Comparison of ENCODE assay signal across 8 cellular contexts in the genomic region with DNA sequence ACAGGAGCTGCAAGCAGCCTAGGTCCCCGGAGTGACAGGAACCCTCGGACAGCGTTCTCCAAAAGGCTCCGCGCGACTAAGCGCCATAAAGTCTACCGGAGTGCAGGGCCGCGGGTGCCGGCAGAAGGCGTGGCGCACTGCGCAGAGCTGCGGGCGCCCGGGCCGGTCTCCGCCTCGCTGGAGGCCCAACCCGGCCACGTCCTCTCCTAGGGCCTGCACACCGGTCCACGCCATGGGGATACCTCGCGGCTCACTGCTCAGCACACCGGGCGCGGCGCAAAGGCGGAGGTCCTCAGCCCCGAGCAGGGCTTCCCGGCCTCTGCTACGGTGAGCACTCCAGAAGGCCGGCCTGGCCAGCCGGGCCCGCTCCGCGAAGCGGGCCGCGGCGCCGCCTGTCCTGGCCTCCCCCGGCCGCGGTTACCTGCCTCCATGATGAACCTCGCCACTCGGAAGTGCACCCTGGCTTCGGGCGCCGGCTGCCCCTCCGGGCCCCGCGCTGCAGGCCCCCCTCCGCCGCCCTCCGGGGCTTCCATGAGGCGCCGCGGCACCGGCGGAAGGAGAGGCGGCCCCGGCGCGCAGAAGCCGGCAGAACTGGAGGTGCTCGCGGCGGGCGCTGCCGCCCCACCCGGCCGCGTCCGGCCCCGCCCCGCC. TPM values are rescaled to one million over a fixed set of nuclear protein-coding genes. Genes with fewer than 3 reads are reported as not detected.
A peak's percentile ranks its signal among the peaks of the same experiment; 100 is the strongest.
DNase-seq lines count a peak whose midpoint lies in the region; TF ChIP-seq lines count a peak whose summit lies in the region.

A gene (minus strand): TSS at position 599 of the 651 bp plus-strand sequence. CDS start 66 bp downstream, at position 533.

- no peaks in the 10 kb centered on the region for H3K9me3 ChIP-seq in neural cell (ENCODE audit: low read length)

- no peak for TF ChIP-seq EP300 in neural cell (conservative IDR thresholded peaks at IDR 0.05; ENCODE audit: poor library complexity, severe bottlenecking)

- peak within 1 kb of the TSS; percentile 75 for H3K9ac ChIP-seq in neural cell (ENCODE audit: low read length)

- TF ChIP-seq CTCF in LNCaP clone FGC (IDR thresholded peaks at IDR 0.05; ENCODE audit: control insufficient read depth, extremely low read depth, insufficient read depth) (no peak), fibroblast of pulmonary artery (IDR thresholded peaks at IDR 0.05; ENCODE audit: low read length, missing control alignments) (no peak), neural cell (IDR thresholded peaks at IDR 0.05; ENCODE audit: poor library complexity, severe bottlenecking) (no peak)

- H3F3A ChIP-seq in neural cell (ENCODE audit: insufficient read depth, low read length, poor library complexity, severe bottlenecking) = no peaks in the 10 kb centered on the region

- H3K4me3 ChIP-seq in LNCaP clone FGC (ENCODE audit: low read depth, low read length) (peak within 1 kb of the TSS; percentile 66), fibroblast of pulmonary artery (replicated peaks; ENCODE audit: low read depth, low read length) (peak within 1 kb of the TSS; percentile 68), neural cell (ENCODE audit: low read length) (peak within 1 kb of the TSS; percentile 78)

- peak; percentile 44 for TF ChIP-seq POLR2A in GM15510 (IDR thresholded peaks at IDR 0.05; ENCODE audit: borderline replicate concordance, extremely low read depth, insufficient read length)

- H3K27ac ChIP-seq in neural cell (ENCODE audit: low read length) = peak within 1 kb of the TSS; percentile 64

- no peaks in the 10 kb centered on the region for H4K20me1 ChIP-seq in neural cell (ENCODE audit: insufficient read depth)

- H3K79me2 ChIP-seq in neural cell (replicated peaks; ENCODE audit: insufficient read depth, low read length) = no peaks in the 10 kb centered on the region

- no peak within 1 kb of the TSS for H2AFZ ChIP-seq in neural cell (ENCODE audit: low read depth, low read length)

- no peaks in the 10 kb centered on the region for H3K27me3 ChIP-seq in neural cell (ENCODE audit: insufficient read depth, low read depth, low read length)

- DNase-seq in H4 (ENCODE audit: low spot score) (no peak), LNCaP clone FGC (ENCODE audit: low read depth) (no peak), fibroblast of pulmonary artery (ENCODE audit: low read depth) (peak; percentile 20), germinal center (ENCODE audit: low spot score) (no peak)
- peak; percentile 73 for DNase-seq in activated CD8-positive, alpha-beta memory T cell treated with anti-CD3 and anti-CD28 coated beads for 24 hours
- DNase-seq in effector CD8-positive, alpha-beta T cell (lab: John Stamatoyannopoulos, UW) = no peak

- H3K36me3 ChIP-seq in neural cell (ENCODE audit: insufficient read depth, low read length) = no peaks in the 10 kb centered on the region

- H3K4me2 ChIP-seq in neural cell (ENCODE audit: low read length) = peak within 1 kb of the TSS; percentile 73

- no peaks in the 10 kb centered on the region for H3K9me2 ChIP-seq in neural cell (ENCODE audit: insufficient read depth, low read length)

- no peak for TF ChIP-seq RAD21 in neural cell (conservative IDR thresholded peaks at IDR 0.05)

TF ChIP-seq in neural cell, 6 proteins besides CTCF, POLR2A, EP300 and RAD21:
- no peak for TF ChIP-seq EZH2 (IDR thresholded peaks at IDR 0.05; ENCODE audit: borderline replicate concordance, insufficient read depth, low read length, poor library complexity, severe bottlenecking)
- no peak for TF ChIP-seq TAF1 (IDR thresholded peaks at IDR 0.05; ENCODE audit: low read depth)
- TF ChIP-seq MXI1 (conservative IDR thresholded peaks at IDR 0.05; ENCODE audit: poor library complexity, severe bottlenecking) = peak; percentile 24

RNA-seq across cellular contexts. Expression of the gene that starts here (rescaled TPM):
- 31.4 and 36.2 TPM in 2 replicates for total RNA-seq in H4 (2014; rRNA removed; shearing (Covaris generic))
- polyA plus RNA-seq in neural cell = 61.2 and 70.7 TPM in 2 replicates
- 15.6 and 26.3 TPM in 2 replicates for polyA minus RNA-seq in neural cell

Comparison
In these comparisons a context has a peak if more than half of its experiments do, and no peak if none do; other contexts are left out.
1. DNase-seq: peak in activated CD8-positive, alpha-beta memory T cell treated with anti-CD3 and anti-CD28 coated beads for 24 hours (single experiment) and fibroblast of pulmonary artery (single experiment); none in H4 (single experiment), LNCaP clone FGC (single experiment), germinal center (single experiment) and effector CD8-positive, alpha-beta T cell (single experiment).
2. Peak in every context shown above with its lines, with median percentiles within 50 percentile points of each other: H3K4me3 ChIP-seq.